ENCODE assay signal across 4 cellular contexts in genomic region chr7:99044858-99045257, GRCh38.
A peak's percentile ranks its signal among the peaks of the same experiment; 100 is the strongest.
TF ChIP-seq lines count a peak whose summit lies in the region.

No MANE protein-coding gene starts in this region.

TF ChIP-seq in HEK293, 187 proteins besides CTCF, POLR2A, EP300 and RAD21:
- TF ChIP-seq ZNF121 (tag by site-specific recombination; IDR thresholded peaks at IDR 0.05), result peak; percentile 84

TF ChIP-seq in WTC11, 78 proteins besides CTCF, POLR2A, EP300 and RAD21:
- TF ChIP-seq ZNF121 (CRISPR knock-in tag; IDR thresholded peaks at IDR 0.05), result peak; percentile 63; the same call in 1 of the 2 replicates

TF ChIP-seq in K562, 482 proteins besides CTCF, POLR2A, EP300 and RAD21:
- peak; percentile 68 for TF ChIP-seq ZNF121 (CRISPR knock-in tag; conservative IDR thresholded peaks at IDR 0.05)
TF ChIP-seq in K562: peak in this region for 1; not testable (repeated sequence) for 481.

TF ChIP-seq in HepG2, 621 proteins besides CTCF, POLR2A, EP300 and RAD21:
- TF ChIP-seq ZNF121 (CRISPR knock-in tag; IDR thresholded peaks at IDR 0.05), result peak; percentile 69; the same call in 1 of the 2 replicates
